ENCODE assay signal across 13 cellular contexts in genomic region chr1:182173791-182174190, GRCh38.
DNase-seq lines count a peak whose midpoint lies in the region; ATAC-seq and TF ChIP-seq lines count a peak whose summit lies in the region.
"Had no signal": no experiment of that assay in that cellular context is flagged by ENCODE, and none has a peak within 500 bp of the region (broad histone marks: within the 10 kb centered on the region; RNA-seq: fewer than 3 reads in every experiment).

No MANE protein-coding gene starts in this region.

- H3K4me1 ChIP-seq in mammary epithelial cell (ENCODE audit: insufficient read depth, low read length), result peaks cover 21% of the 10 kb centered on the region
- H3K4me1 ChIP-seq in heart left ventricle, result peaks cover 0 to 51% (median 9%) of the 10 kb centered on the region in 12 donors
- no peaks in the 10 kb centered on the region for H3K4me1 ChIP-seq in uterus

- H3K27me3 ChIP-seq in mammary epithelial cell (ENCODE audit: insufficient read depth, low read length) (no peaks in the 10 kb centered on the region), heart left ventricle (no peaks in the 10 kb centered on the region), uterus (no peaks in the 10 kb centered on the region)

- no peaks in the 10 kb centered on the region for H3K27me3 Mint-ChIP-seq in MCF 10A (ENCODE audit: insufficient read depth, unreplicated experiment)
- no peaks in the 10 kb centered on the region for H3K27me3 Mint-ChIP-seq in activated naive CD8-positive, alpha-beta T cell treated with anti-CD3 and anti-CD28 coated beads for 36 hours
- H3K27me3 Mint-ChIP-seq: activated naive CD4-positive, alpha-beta T cell treated with anti-CD3 and anti-CD28 coated beads, Interleukin-2, amount 50 U/mL, for 24 hours had no signal

- TF ChIP-seq POLR2A in heart left ventricle (IDR thresholded peaks at IDR 0.05), result no peak
- TF ChIP-seq POLR2A in uterus (IDR thresholded peaks at IDR 0.05), result no peak

- H3K4me3 ChIP-seq in mammary epithelial cell (replicated peaks in 1 of 3; ENCODE audit: insufficient read depth in 1 of 3, low read depth in 2 of 3, low read length in 3 of 3) (no peak overlapping the region), heart left ventricle (no peak overlapping the region), uterus (no peak overlapping the region)

- DNase-seq in MCF 10A (ENCODE audit: unreplicated experiment) (peak; percentile 90), mammary epithelial cell (no peak), heart left ventricle (peak in 2 of 5 donors; percentile 50 to 60), posterior cingulate gyrus (peak in 8 of 10 donors; percentile 42 to 93 (median 68)), uterus (peak in 1 of 2 donors; percentile 42)
- DNase-seq in activated naive CD8-positive, alpha-beta T cell treated with anti-CD3 and anti-CD28 coated beads for 36 hours, result no peak
- DNase-seq in stimulated activated CD4-positive, alpha-beta T cell treated with anti-CD3 and anti-CD28 coated beads, Interleukin-15, amount 100 ng/mL, for 24 hours, result no peak
- DNase-seq: CD4-positive, CD25-positive, alpha-beta regulatory T cell; central memory CD4-positive, alpha-beta T cell; NCI-H2227 treated with DMSO at 0.1 percent for 48 hours; SHP77 treated with DMSO at 0.1 percent for 48 hours had no signal

- no peaks in the 10 kb centered on the region for H3K79me2 ChIP-seq in mammary epithelial cell (ENCODE audit: insufficient read depth, low read length)

- peak overlapping the region; percentile 74 for H3K27ac Mint-ChIP-seq in MCF 10A (ENCODE audit: low read depth, unreplicated experiment)
- H3K27ac Mint-ChIP-seq in activated naive CD8-positive, alpha-beta T cell treated with anti-CD3 and anti-CD28 coated beads for 36 hours, result no peak overlapping the region
- H3K27ac Mint-ChIP-seq: activated naive CD4-positive, alpha-beta T cell treated with anti-CD3 and anti-CD28 coated beads, Interleukin-2, amount 50 U/mL, for 24 hours; CD4-positive, CD25-positive, alpha-beta regulatory T cell had no signal

- CTCF ChIA-PET in MCF 10A (lab: Yijun Ruan, JAX) (interaction anchor here (1.0 to 9.9 kb wide), 10 partner anchors 9 to 223 kb away, joined by 3 to 163 read pairs (median 6); no protein-coding TSS in a partner anchor), mammary epithelial cell (lab: Charles Lee; ENCODE audit: low non-redundant PET) (no interaction called here)

- no peaks in the 10 kb centered on the region for H4K20me1 ChIP-seq in mammary epithelial cell (ENCODE audit: insufficient read depth, low read length)

- H3K4me3 Mint-ChIP-seq in MCF 10A (ENCODE audit: unreplicated experiment), result no peak overlapping the region
- no peak overlapping the region for H3K4me3 Mint-ChIP-seq in activated naive CD8-positive, alpha-beta T cell treated with anti-CD3 and anti-CD28 coated beads for 36 hours
- H3K4me3 Mint-ChIP-seq: activated naive CD4-positive, alpha-beta T cell treated with anti-CD3 and anti-CD28 coated beads, Interleukin-2, amount 50 U/mL, for 24 hours; CD4-positive, CD25-positive, alpha-beta regulatory T cell had no signal

- intact Hi-C loops in MCF 10A (cut with micrococcal nuclease) (no loop called here), mammary epithelial cell (cut with micrococcal nuclease) (no loop called here), heart left ventricle (cut with DNase I) (no loop called here), posterior cingulate gyrus (cut with DNase I) (no loop called here), uterus (cut with DNase I; ENCODE audit: low total_unique reads) (no loop called here)

- H3K36me3 ChIP-seq in mammary epithelial cell (ENCODE audit: insufficient read depth, low read length) (no peaks in the 10 kb centered on the region), heart left ventricle (no peaks in the 10 kb centered on the region), uterus (no peaks in the 10 kb centered on the region)

- H3K9ac ChIP-seq in mammary epithelial cell (ENCODE audit: insufficient read depth, low read length), result no peak overlapping the region

- H3K9me3 ChIP-seq in mammary epithelial cell (replicated peaks; ENCODE audit: insufficient read depth, low read length) (no peaks in the 10 kb centered on the region), heart left ventricle (no peaks in the 10 kb centered on the region), uterus (no peaks in the 10 kb centered on the region)

- 0% methylated on average over 1 of the region's 1 CpG for WGBS in mammary epithelial cell (ENCODE audit: low coverage, missing lambda C conversion rate)
- WGBS in heart left ventricle, 4 donors, result 51 to 60% (median 58%) methylated on average over 1 of the region's 1 CpG

- BruUV-seq in MCF 10A (replicated peaks; lab: Mats Ljungman, UMichigan) (no TSS peak), mammary epithelial cell (replicated peaks; lab: Mats Ljungman, UMichigan) (no TSS peak)

- H3K27ac ChIP-seq in mammary epithelial cell (ENCODE audit: insufficient read depth, low read depth, low read length), result no peak overlapping the region
- peak overlapping the region in 10 of 12 donors; percentile 2 to 66 (median 41) for H3K27ac ChIP-seq in heart left ventricle
- peak overlapping the region; percentile 48 to 62 for H3K27ac ChIP-seq in uterus

- TF ChIP-seq CTCF in MCF 10A (IDR thresholded peaks at IDR 0.05; ENCODE audit: unreplicated experiment) (no peak), mammary epithelial cell (conservative IDR thresholded peaks at IDR 0.05 in 1 of 2, IDR thresholded peaks at IDR 0.05 in 1 of 2; ENCODE audit: extremely low read depth in 1 of 2, insufficient read depth in 1 of 2, low read depth in 1 of 2, low read length in 2 of 2) (no peak), heart left ventricle (IDR thresholded peaks at IDR 0.05) (no peak), uterus (IDR thresholded peaks at IDR 0.05) (no peak)

- no peaks in the 10 kb centered on the region for H3K36me3 Mint-ChIP-seq in MCF 10A (ENCODE audit: insufficient read depth, unreplicated experiment)
- H3K36me3 Mint-ChIP-seq in activated naive CD8-positive, alpha-beta T cell treated with anti-CD3 and anti-CD28 coated beads for 36 hours, result no peaks in the 10 kb centered on the region
- H3K36me3 Mint-ChIP-seq: activated naive CD4-positive, alpha-beta T cell treated with anti-CD3 and anti-CD28 coated beads, Interleukin-2, amount 50 U/mL, for 24 hours had no signal

- peaks cover 37% of the 10 kb centered on the region for H3K4me1 Mint-ChIP-seq in MCF 10A (ENCODE audit: insufficient read depth, unreplicated experiment)
- H3K4me1 Mint-ChIP-seq in activated naive CD8-positive, alpha-beta T cell treated with anti-CD3 and anti-CD28 coated beads for 36 hours, result peaks cover 12% of the 10 kb centered on the region
- H3K4me1 Mint-ChIP-seq: activated naive CD4-positive, alpha-beta T cell treated with anti-CD3 and anti-CD28 coated beads, Interleukin-2, amount 50 U/mL, for 24 hours had no signal

- H3K9me3 Mint-ChIP-seq in MCF 10A (ENCODE audit: unreplicated experiment), result peaks cover 7% of the 10 kb centered on the region
- H3K9me3 Mint-ChIP-seq in activated naive CD8-positive, alpha-beta T cell treated with anti-CD3 and anti-CD28 coated beads for 36 hours, result peaks cover 6% of the 10 kb centered on the region
- H3K9me3 Mint-ChIP-seq: activated naive CD4-positive, alpha-beta T cell treated with anti-CD3 and anti-CD28 coated beads, Interleukin-2, amount 50 U/mL, for 24 hours had no signal

- in situ Hi-C loops in mammary epithelial cell (cut with MboI; ENCODE audit: low sequenced_read_pairs in 2 of 2), result no loop called here

- peak; percentile 66 to 83 (median 68) for ATAC-seq in heart left ventricle
- ATAC-seq in HG03196 (IDR thresholded peaks at IDR 0.05; ENCODE audit: unreplicated experiment), result no peak

- no peak overlapping the region for H2AFZ ChIP-seq in mammary epithelial cell (ENCODE audit: low read depth, low read length)

- POLR2A ChIA-PET in MCF 10A (lab: Yijun Ruan, JAX), result interaction anchor here (0.7 to 9.6 kb wide), 22 partner anchors 8 to 223 kb away, joined by 3 to 321 read pairs (median 12); partner anchors contain the start of gene GLUL

- H3K4me2 ChIP-seq in mammary epithelial cell (ENCODE audit: insufficient read depth, low read depth, low read length), result no peak overlapping the region

- dilution Hi-C loops in mammary epithelial cell (cut with HindIII; ENCODE audit: low sequenced_read_pairs), result no loop called here

Comparison
In these comparisons a context has a peak if more than half of its experiments do, and no peak if none do; other contexts are left out.
1. DNase-seq: peak in MCF 10A (single experiment) and posterior cingulate gyrus (8 of 10); none in mammary epithelial cell (single experiment), activated naive CD8-positive, alpha-beta T cell treated with anti-CD3 and anti-CD28 coated beads for 36 hours (single experiment) and stimulated activated CD4-positive, alpha-beta T cell treated with anti-CD3 and anti-CD28 coated beads, Interleukin-15, amount 100 ng/mL, for 24 hours (single experiment).